ENCODE assay signal across 1 cellular context in the genomic region with DNA sequence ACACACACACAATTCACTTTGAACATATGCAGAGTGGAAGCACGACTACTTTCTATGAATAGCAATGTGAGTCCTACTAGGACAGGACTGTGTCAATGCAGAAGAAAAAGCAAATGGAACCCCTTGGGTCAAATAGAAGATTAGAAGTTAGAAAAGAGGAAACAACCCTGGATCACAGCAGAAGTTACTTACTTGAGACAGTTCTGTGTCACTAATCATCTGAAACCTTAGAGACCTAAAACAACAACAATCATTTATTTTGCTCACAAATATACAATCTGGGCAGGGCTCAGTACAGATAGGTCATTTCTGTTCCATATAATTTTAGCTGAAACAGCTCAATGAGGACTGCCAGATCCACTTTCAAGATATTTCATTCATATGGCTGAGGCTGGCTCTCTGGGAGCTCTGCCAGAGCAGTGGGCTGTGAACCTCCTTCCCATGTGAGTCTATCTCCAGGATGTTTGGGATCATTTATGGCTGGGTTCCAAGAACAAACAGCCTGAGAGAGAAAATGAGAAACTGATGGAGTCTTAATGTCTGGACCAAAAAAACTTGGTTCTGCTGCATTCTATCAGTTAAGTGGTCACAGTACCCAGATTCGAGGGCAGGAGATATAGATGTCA.
TF ChIP-seq lines count a peak whose summit lies in the region.

No MANE protein-coding gene starts in this region.

TF ChIP-seq in endothelial cell of umbilical vein, 7 proteins besides CTCF, POLR2A, EP300 and RAD21:
- TF ChIP-seq, protein P1, sequence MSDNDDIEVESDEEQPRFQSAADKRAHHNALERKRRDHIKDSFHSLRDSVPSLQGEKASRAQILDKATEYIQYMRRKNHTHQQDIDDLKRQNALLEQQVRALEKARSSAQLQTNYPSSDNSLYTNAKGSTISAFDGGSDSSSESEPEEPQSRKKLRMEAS (IDR thresholded peaks at IDR 0.05; ENCODE audit: insufficient read depth, insufficient read length), result no peak
- TF ChIP-seq MYC (IDR thresholded peaks at IDR 0.05; ENCODE audit: low read depth, low read length), result no peak
- no peak for TF ChIP-seq GATA2 (IDR thresholded peaks at IDR 0.05; ENCODE audit: insufficient read depth, insufficient read length, low read depth, low read length)
- no peak for TF ChIP-seq FOS (IDR thresholded peaks at IDR 0.05; ENCODE audit: borderline replicate concordance, insufficient read depth, low read length)
- TF ChIP-seq POLR2AphosphoS5 (IDR thresholded peaks at IDR 0.05; ENCODE audit: insufficient read depth, low read depth, low read length), result no peak
- no peak for TF ChIP-seq EZH2 (IDR thresholded peaks at IDR 0.05; ENCODE audit: borderline replicate concordance, low read depth, low read length, severe bottlenecking)
- TF ChIP-seq JUN (IDR thresholded peaks at IDR 0.05; ENCODE audit: borderline replicate concordance, insufficient read depth, insufficient read length, low read depth), result no peak
